9 cellular contexts compared by ENCODE assay signal in the genomic region with DNA sequence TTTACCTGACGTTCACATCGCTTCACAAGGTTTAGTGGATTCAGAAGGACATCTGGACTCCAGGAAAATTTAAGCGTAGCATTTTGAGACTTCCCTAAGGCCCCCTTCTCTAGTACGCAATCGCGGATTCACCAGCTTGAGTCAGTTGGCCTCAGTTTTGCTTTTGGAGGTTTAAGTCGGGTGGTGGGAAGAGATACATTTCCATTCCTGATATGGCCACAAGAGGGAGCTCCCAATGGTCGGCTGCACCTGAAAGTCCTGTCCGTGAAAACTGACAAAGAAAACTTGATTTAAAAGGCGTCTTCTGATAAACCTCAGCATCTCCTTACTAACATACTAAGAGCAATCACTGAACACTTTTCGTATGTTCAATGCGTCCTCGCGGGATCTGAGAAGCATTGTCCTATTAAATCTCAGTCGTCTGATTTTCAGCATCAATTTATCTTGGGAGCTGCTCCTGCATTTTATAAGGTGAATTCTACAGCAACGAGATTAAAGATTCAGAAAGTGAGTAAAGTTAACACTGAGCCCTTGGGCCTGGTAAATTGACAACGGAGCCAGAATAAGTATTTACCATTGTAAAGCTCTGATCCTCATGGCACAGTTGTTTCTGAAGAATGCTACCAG. TPM values are rescaled to one million over a fixed set of nuclear protein-coding genes. Genes with fewer than 3 reads are reported as not detected.
DNase-seq lines count a peak whose midpoint lies in the region; ATAC-seq, FAIRE-seq and TF ChIP-seq lines count a peak whose summit lies in the region.
"Had no signal": no experiment of that assay in that cellular context is flagged by ENCODE, and none has a peak within 500 bp of the region (broad histone marks: within the 10 kb centered on the region; RNA-seq: fewer than 3 reads in every experiment).

No MANE protein-coding gene starts in this region.

- TF ChIP-seq RAD21 in K562 (CRISPR knock-in tag; conservative IDR thresholded peaks at IDR 0.05 in 1 of 2, IDR thresholded peaks at IDR 0.05 in 1 of 2), result peak; percentile 52 to 61

- H3K4me2 ChIP-seq in K562 (ENCODE audit: insufficient read depth, low read length), result no peak overlapping the region

- H3K9me3 Mint-ChIP-seq in CD4-positive, alpha-beta memory T cell, result no peaks in the 10 kb centered on the region

- no peak overlapping the region for H3K27ac Mint-ChIP-seq in CD4-positive, alpha-beta memory T cell

- H3K9me3 ChIP-seq in CD4-positive, alpha-beta memory T cell (ENCODE audit: control insufficient read depth in 1 of 2, low read length in 2 of 2), result no peaks in the 10 kb centered on the region
- no peaks in the 10 kb centered on the region for H3K9me3 ChIP-seq in K562 (replicated peaks; ENCODE audit: control insufficient read depth, insufficient read depth, low read depth, low read length)

- ATAC-seq in GM21447 (IDR thresholded peaks at IDR 0.05; ENCODE audit: unreplicated experiment) (peak; percentile 69), K562 (peak; percentile 91), HG03469 (IDR thresholded peaks at IDR 0.05; ENCODE audit: unreplicated experiment) (no peak)

- peaks cover 4 to 14% (median 7%) of the 10 kb centered on the region in 4 donors for H3K4me1 Mint-ChIP-seq in CD4-positive, alpha-beta memory T cell

- peak; percentile 87 for FAIRE-seq in K562 (lab: Jason Lieb, UNC)
- FAIRE-seq: TTC549 had no signal

- in situ Hi-C loops in K562 (cut with MboI), result loop anchor here (10.0 kb wide), 1 partner anchor 395 kb away; a partner anchor contains a TSS

- DNase-seq in CD4-positive, alpha-beta memory T cell, result peak in 4 of 5 donors; percentile 33 to 48 (median 44)
- DNase-seq in NCI-H1048 (lab: John Stamatoyannopoulos, UW) (peak; percentile 24), T-helper 22 cell (ENCODE audit: low read depth) (peak; percentile 2), K562 (ENCODE audit: extremely low read depth in 1 of 4, low spot score in 3 of 4) (peak; percentile 59 to 70 (median 67)), iPS-NIHi7 (ENCODE audit: extremely low spot score) (peak; percentile 74)

- H3K9ac ChIP-seq in K562 (ENCODE audit: insufficient read depth in 1 of 2, low read depth in 2 of 2, low read length in 2 of 2), result no peak overlapping the region

- H3K27me3 Mint-ChIP-seq in CD4-positive, alpha-beta memory T cell, result peaks cover 12 to 26% of the 10 kb centered on the region in 2 donors

- H4K20me1 ChIP-seq in K562 (replicated peaks; ENCODE audit: control insufficient read depth, insufficient read depth, low read length), result no peaks in the 10 kb centered on the region

- WGBS in K562 (ENCODE audit: insufficient coverage, low coverage, missing lambda C conversion rate), result 3% methylated on average over 17 of the region's 17 CpGs

- BruUV-seq in K562 (replicated peaks; lab: Mats Ljungman, UMichigan), result no TSS peak

- CTCF ChIA-PET in CD4-positive, alpha-beta memory T cell (lab: Charles Lee; ENCODE audit: partially characterized antibody), result interaction anchor here (0.7 to 8.8 kb wide), 21 partner anchors 8 to 491 kb away, joined by 3 to 90 read pairs (median 4); a partner anchor contains a TSS
- CTCF ChIA-PET in K562 (lab: Yijun Ruan, JAX; ENCODE audit: low intra/inter-chr PET ratio), result interaction anchor here (0.6 kb wide), 2 partner anchors 9 to 310 kb away, joined by 3 read pairs; no protein-coding TSS in a partner anchor

- TF ChIP-seq EP300 in K562 (IDR thresholded peaks at IDR 0.05; ENCODE audit: low read length), result no peak

- no peak overlapping the region for H3K27ac ChIP-seq in CD4-positive, alpha-beta memory T cell (ENCODE audit: low read depth, low read length)
- H3K27ac ChIP-seq in K562 (ENCODE audit: extremely low read depth, low read depth, low read length), result no peak overlapping the region
- peak overlapping the region in 18 of 21 experiments; percentile 29 to 87 (median 74) for H3K27ac ChIP-seq in skin epidermis

- H3K36me3 ChIP-seq in CD4-positive, alpha-beta memory T cell (ENCODE audit: insufficient read depth, low read length), result no peaks in the 10 kb centered on the region
- no peaks in the 10 kb centered on the region for H3K36me3 ChIP-seq in K562 (ENCODE audit: control insufficient read depth, insufficient read depth, low read length)

- peak overlapping the region; percentile 46; the same call in 1 of the 2 replicates for H2AFZ ChIP-seq in K562 (ENCODE audit: low read depth, low read length)

- H3K9me1 ChIP-seq in K562 (ENCODE audit: control insufficient read depth, insufficient read depth, low read length), result no peaks in the 10 kb centered on the region

- TF ChIP-seq POLR2A in K562 (conservative IDR thresholded peaks at IDR 0.05), result no peak

- TF ChIP-seq CTCF in K562 (IDR thresholded peaks at IDR 0.05 in 2 of 3, conservative IDR thresholded peaks at IDR 0.05 in 1 of 3; ENCODE audit: insufficient read depth in 2 of 3, low read depth in 1 of 3, low read length in 3 of 3), result peak; percentile 80 to 81 (median 80)

- H3K27me3 ChIP-seq in CD4-positive, alpha-beta memory T cell (ENCODE audit: insufficient read depth, low read length), result no peaks in the 10 kb centered on the region
- H3K27me3 ChIP-seq in K562 (ENCODE audit: control insufficient read depth in 2 of 2, insufficient read depth in 2 of 2, low read length in 2 of 2), result peaks cover 0 to 20% of the 10 kb centered on the region in 2 experiments; a peak in 2 of 5 replicates

- no peaks in the 10 kb centered on the region for H3K79me2 ChIP-seq in K562 (ENCODE audit: control insufficient read depth, insufficient read depth, low read length)

- peak overlapping the region in 6 of 8 donors; percentile 5 to 64 (median 37) for H3K4me3 Mint-ChIP-seq in CD4-positive, alpha-beta memory T cell

- intact Hi-C loops in CD4-positive, alpha-beta memory T cell (cut with micrococcal nuclease), result no loop called here
- intact Hi-C loops in K562 (cut with micrococcal nuclease), result loop anchor here (1.0 to 10.0 kb wide), 4 partner anchors 65 to 387 kb away; no protein-coding TSS in a partner anchor

- no peaks in the 10 kb centered on the region for H3K4me1 ChIP-seq in CD4-positive, alpha-beta memory T cell (ENCODE audit: insufficient read depth, low read length)
- no peaks in the 10 kb centered on the region for H3K4me1 ChIP-seq in K562 (replicated peaks in 1 of 2; ENCODE audit: control insufficient read depth in 2 of 2, insufficient read depth in 2 of 2, low read length in 2 of 2)

- no peak overlapping the region for H3K4me3 ChIP-seq in CD4-positive, alpha-beta memory T cell (ENCODE audit: low read length in 2 of 2)
- H3K4me3 ChIP-seq in K562, result no peak overlapping the region
- peak overlapping the region in 2 of 7 experiments; percentile 4 to 13 for H3K4me3 ChIP-seq in skin epidermis

- no peaks in the 10 kb centered on the region for H3K36me3 Mint-ChIP-seq in CD4-positive, alpha-beta memory T cell

- POLR2A ChIA-PET in CD4-positive, alpha-beta memory T cell (lab: Charles Lee; ENCODE audit: partially characterized antibody), result no interaction called here
- POLR2A ChIA-PET in K562 (lab: Yijun Ruan, JAX), result interaction anchor here (0.6 kb wide), 1 partner anchor 82 kb away, joined by 3 read pairs; no protein-coding TSS in a partner anchor

TF ChIP-seq in K562, 482 proteins besides CTCF, POLR2A, EP300 and RAD21 (continues in another document):
- TF ChIP-seq RCOR1 (IDR thresholded peaks at IDR 0.05; ENCODE audit: borderline replicate concordance in 1 of 2, low read depth in 2 of 2, low read length in 2 of 2), result peak in 1 of 2 experiments; percentile 49; a peak in 1 of 4 replicates
- TF ChIP-seq SMC3 (conservative IDR thresholded peaks at IDR 0.05; ENCODE audit: insufficient read depth, low read depth, low read length), result peak; percentile 84
- no peak for TF ChIP-seq ZZZ3 (IDR thresholded peaks at IDR 0.05)
- no peak for TF ChIP-seq KDM5B (IDR thresholded peaks at IDR 0.05; ENCODE audit: insufficient replicate concordance, low read depth, low read length)
- TF ChIP-seq FOXJ3 (CRISPR knock-in tag; IDR thresholded peaks at IDR 0.05), result no peak
- TF ChIP-seq, protein P1, sequence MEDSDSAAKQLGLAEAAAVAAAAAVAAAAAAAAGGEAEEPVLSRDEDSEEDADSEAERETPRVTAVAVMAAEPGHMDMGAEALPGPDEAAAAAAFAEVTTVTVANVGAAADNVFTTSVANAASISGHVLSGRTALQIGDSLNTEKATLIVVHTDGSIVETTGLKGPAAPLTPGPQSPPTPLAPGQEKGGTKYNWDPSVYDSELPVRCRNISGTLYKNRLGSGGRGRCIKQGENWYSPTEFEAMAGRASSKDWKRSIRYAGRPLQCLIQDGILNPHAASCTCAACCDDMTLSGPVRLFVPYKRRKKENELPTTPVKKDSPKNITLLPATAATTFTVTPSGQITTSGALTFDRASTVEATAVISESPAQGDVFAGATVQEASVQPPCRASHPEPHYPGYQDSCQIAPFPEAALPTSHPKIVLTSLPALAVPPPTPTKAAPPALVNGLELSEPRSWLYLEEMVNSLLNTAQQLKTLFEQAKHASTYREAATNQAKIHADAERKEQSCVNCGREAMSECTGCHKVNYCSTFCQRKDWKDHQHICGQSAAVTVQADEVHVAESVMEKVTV (CRISPR knock-in tag; IDR thresholded peaks at IDR 0.05), result 0 out of 2 replicates have a peak, but pooled peaks have one; percentile 30

RNA-seq across cellular contexts. Expression of a gene that starts 50.6 kb away (rescaled TPM):
- not detected for total RNA-seq in CD4-positive, alpha-beta memory T cell
- not detected for polyA plus RNA-seq in CD4-positive, alpha-beta memory T cell
- not detected in 2 replicates for total RNA-seq in K562 (2011; cell fraction: chromatin; rRNA removed; ENCODE audit: low replicate concordance)
- not detected in 2 replicates for total RNA-seq in K562 (2011; cell fraction: nucleolus; rRNA removed)
- total RNA-seq in K562 (2011; cell fraction: nucleoplasm; rRNA removed), result not detected in 2 replicates
- total RNA-seq in K562 (2014; rRNA removed), result not detected in 2 replicates
- total RNA-seq in K562 (2014; rRNA removed; fragmentation: Illumina TruSeq; extraction: Trizol), result not detected in 2 replicates
- total RNA-seq in K562 (2015; rRNA removed; fragmentation: Illumina TruSeq; extraction: Trizol), result not detected in 2 replicates
- total RNA-seq in K562 (2021), result 0.04 and 0.07 TPM in 2 replicates
- 0.03 TPM in 1 of 2 replicates, not detected in the other for polyA plus RNA-seq in K562 (2011; rRNA removed)
- 0.01 TPM in 1 of 2 replicates, not detected in the other for polyA plus RNA-seq in K562 (2011; cell fraction: cytosol; rRNA removed)
- not detected in 2 replicates for polyA plus RNA-seq in K562 (2011; cell fraction: nucleus; rRNA removed)
- 0.01 TPM in 1 of 2 replicates, not detected in the other for polyA plus RNA-seq in K562 (2012)
- not detected in 2 replicates for polyA plus RNA-seq in K562 (2014; fragmentation: Illumina TruSeq; extraction: Trizol)
- not detected for polyA plus RNA-seq in K562 (2014; fragmentation: Nextera tagmentation; extraction: Ambion mirVana)
- polyA plus RNA-seq in K562 (2014; rRNA removed), result not detected in 2 replicates
- polyA minus RNA-seq in K562 (2011; rRNA and poly(A)+ RNA removed), result 0.18 TPM in 1 of 2 replicates, not detected in the other
- polyA minus RNA-seq in K562 (2011; cell fraction: cytosol; rRNA and poly(A)+ RNA removed), result not detected in 2 replicates
- polyA minus RNA-seq in K562 (2011; cell fraction: nucleus; rRNA and poly(A)+ RNA removed), result not detected in 2 replicates

Comparison
In these comparisons a context has a peak if more than half of its experiments do, and no peak if none do; other contexts are left out.
1. DNase-seq: peak in every context shown above with its lines; median percentile 74 in iPS-NIHi7; 67 in K562; 44 in CD4-positive, alpha-beta memory T cell; 24 in NCI-H1048; 2 in T-helper 22 cell.
2. H3K27ac ChIP-seq: peak in skin epidermis (18 of 21); none in CD4-positive, alpha-beta memory T cell (single experiment) and K562 (single experiment).